Comparison of ENCODE assay signal across 1 cellular context in the genomic region with DNA sequence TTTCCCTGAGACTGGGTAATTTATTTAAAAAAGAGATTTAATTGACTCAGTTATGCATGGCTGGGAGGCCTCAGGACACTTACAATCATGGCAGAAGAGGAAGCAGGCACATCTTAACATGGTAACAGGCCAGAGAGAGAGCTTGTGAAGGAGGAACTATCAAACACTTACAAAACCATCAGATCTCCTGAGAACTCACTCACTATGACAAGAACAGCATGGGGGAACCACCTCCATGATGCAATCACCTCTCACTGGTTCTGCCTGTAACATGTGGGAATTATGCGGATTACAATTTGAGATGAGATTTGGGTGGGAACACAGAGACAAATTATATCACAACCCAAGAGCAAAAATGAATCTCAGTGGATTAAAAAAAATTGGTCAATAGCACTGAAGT.
TF ChIP-seq lines count a peak whose summit lies in the region.

No MANE protein-coding gene starts in this region.

TF ChIP-seq in GM23338, 12 proteins besides CTCF, POLR2A, EP300 and RAD21 (continued from another document):
- TF ChIP-seq, protein P1, sequence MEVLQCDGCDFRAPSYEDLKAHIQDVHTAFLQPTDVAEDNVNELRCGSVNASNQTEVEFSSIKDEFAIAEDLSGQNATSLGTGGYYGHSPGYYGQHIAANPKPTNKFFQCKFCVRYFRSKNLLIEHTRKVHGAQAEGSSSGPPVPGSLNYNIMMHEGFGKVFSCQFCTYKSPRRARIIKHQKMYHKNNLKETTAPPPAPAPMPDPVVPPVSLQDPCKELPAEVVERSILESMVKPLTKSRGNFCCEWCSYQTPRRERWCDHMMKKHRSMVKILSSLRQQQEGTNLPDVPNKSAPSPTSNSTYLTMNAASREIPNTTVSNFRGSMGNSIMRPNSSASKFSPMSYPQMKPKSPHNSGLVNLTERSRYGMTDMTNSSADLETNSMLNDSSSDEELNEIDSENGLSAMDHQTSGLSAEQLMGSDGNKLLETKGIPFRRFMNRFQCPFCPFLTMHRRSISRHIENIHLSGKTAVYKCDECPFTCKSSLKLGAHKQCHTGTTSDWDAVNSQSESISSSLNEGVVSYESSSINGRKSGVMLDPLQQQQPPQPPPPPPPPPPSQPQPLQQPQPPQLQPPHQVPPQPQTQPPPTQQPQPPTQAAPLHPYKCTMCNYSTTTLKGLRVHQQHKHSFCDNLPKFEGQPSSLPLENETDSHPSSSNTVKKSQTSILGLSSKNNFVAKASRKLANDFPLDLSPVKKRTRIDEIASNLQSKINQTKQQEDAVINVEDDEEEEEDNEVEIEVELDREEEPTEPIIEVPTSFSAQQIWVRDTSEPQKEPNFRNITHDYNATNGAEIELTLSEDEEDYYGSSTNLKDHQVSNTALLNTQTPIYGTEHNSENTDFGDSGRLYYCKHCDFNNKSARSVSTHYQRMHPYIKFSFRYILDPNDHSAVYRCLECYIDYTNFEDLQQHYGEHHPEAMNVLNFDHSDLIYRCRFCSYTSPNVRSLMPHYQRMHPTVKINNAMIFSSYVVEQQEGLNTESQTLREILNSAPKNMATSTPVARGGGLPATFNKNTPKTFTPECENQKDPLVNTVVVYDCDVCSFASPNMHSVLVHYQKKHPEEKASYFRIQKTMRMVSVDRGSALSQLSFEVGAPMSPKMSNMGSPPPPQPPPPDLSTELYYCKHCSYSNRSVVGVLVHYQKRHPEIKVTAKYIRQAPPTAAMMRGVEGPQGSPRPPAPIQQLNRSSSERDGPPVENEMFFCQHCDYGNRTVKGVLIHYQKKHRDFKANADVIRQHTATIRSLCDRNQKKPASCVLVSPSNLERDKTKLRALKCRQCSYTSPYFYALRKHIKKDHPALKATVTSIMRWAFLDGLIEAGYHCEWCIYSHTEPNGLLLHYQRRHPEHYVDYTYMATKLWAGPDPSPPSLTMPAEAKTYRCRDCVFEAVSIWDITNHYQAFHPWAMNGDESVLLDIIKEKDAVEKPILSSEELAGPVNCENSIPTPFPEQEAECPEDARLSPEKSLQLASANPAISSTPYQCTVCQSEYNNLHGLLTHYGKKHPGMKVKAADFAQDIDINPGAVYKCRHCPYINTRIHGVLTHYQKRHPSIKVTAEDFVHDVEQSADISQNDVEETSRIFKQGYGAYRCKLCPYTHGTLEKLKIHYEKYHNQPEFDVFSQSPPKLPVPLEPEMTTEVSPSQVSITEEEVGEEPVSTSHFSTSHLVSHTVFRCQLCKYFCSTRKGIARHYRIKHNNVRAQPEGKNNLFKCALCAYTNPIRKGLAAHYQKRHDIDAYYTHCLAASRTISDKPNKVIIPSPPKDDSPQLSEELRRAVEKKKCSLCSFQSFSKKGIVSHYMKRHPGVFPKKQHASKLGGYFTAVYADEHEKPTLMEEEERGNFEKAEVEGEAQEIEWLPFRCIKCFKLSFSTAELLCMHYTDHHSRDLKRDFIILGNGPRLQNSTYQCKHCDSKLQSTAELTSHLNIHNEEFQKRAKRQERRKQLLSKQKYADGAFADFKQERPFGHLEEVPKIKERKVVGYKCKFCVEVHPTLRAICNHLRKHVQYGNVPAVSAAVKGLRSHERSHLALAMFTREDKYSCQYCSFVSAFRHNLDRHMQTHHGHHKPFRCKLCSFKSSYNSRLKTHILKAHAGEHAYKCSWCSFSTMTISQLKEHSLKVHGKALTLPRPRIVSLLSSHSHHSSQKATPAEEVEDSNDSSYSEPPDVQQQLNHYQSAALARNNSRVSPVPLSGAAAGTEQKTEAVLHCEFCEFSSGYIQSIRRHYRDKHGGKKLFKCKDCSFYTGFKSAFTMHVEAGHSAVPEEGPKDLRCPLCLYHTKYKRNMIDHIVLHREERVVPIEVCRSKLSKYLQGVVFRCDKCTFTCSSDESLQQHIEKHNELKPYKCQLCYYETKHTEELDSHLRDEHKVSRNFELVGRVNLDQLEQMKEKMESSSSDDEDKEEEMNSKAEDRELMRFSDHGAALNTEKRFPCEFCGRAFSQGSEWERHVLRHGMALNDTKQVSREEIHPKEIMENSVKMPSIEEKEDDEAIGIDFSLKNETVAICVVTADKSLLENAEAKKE (CRISPR knock-in tag; IDR thresholded peaks at IDR 0.05), result no peak
- TF ChIP-seq, protein P2, sequence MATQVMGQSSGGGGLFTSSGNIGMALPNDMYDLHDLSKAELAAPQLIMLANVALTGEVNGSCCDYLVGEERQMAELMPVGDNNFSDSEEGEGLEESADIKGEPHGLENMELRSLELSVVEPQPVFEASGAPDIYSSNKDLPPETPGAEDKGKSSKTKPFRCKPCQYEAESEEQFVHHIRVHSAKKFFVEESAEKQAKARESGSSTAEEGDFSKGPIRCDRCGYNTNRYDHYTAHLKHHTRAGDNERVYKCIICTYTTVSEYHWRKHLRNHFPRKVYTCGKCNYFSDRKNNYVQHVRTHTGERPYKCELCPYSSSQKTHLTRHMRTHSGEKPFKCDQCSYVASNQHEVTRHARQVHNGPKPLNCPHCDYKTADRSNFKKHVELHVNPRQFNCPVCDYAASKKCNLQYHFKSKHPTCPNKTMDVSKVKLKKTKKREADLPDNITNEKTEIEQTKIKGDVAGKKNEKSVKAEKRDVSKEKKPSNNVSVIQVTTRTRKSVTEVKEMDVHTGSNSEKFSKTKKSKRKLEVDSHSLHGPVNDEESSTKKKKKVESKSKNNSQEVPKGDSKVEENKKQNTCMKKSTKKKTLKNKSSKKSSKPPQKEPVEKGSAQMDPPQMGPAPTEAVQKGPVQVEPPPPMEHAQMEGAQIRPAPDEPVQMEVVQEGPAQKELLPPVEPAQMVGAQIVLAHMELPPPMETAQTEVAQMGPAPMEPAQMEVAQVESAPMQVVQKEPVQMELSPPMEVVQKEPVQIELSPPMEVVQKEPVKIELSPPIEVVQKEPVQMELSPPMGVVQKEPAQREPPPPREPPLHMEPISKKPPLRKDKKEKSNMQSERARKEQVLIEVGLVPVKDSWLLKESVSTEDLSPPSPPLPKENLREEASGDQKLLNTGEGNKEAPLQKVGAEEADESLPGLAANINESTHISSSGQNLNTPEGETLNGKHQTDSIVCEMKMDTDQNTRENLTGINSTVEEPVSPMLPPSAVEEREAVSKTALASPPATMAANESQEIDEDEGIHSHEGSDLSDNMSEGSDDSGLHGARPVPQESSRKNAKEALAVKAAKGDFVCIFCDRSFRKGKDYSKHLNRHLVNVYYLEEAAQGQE (IDR thresholded peaks at IDR 0.05; ENCODE audit: unreplicated experiment), result no peak
- TF ChIP-seq CREB1 (CRISPR knock-in tag; IDR thresholded peaks at IDR 0.05; ENCODE audit: low read depth) (no peak), ZNF114 (CRISPR knock-in tag; IDR thresholded peaks at IDR 0.05) (no peak), ZNF331 (CRISPR knock-in tag; IDR thresholded peaks at IDR 0.05; ENCODE audit: low read depth) (no peak)
- TF ChIP-seq, protein P3, sequence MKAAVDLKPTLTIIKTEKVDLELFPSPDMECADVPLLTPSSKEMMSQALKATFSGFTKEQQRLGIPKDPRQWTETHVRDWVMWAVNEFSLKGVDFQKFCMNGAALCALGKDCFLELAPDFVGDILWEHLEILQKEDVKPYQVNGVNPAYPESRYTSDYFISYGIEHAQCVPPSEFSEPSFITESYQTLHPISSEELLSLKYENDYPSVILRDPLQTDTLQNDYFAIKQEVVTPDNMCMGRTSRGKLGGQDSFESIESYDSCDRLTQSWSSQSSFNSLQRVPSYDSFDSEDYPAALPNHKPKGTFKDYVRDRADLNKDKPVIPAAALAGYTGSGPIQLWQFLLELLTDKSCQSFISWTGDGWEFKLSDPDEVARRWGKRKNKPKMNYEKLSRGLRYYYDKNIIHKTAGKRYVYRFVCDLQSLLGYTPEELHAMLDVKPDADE (IDR thresholded peaks at IDR 0.05), result no peak
